In the genomic region with DNA sequence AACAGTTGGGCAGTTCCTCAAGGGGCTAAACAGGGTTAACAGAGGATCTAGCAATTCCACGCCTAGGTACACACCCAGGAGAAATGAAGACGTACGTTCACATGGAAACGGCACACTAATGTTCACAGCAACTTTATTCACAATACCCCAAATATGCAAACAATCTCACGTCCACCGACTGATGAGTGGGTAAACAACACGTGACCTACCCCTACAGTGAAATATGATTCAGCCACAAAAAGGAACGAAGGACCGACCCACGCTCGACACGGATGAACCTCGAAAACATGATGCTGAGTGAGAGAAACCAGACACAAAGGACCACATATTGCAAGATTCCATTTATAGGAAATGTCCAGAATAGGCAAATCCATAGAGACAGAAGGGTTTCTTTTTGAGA, we compare ENCODE assay signal across 11 cellular contexts.
DNase-seq lines count a peak whose midpoint lies in the region; ATAC-seq and TF ChIP-seq lines count a peak whose summit lies in the region.
"Had no signal": no experiment of that assay in that cellular context is flagged by ENCODE, and none has a peak within 500 bp of the region (broad histone marks: within the 10 kb centered on the region; RNA-seq: fewer than 3 reads in every experiment).

No MANE protein-coding gene starts in this region.

- peak overlapping the region; percentile 96 for H3K4me2 ChIP-seq in OCI-LY3 (ENCODE audit: low read length)

- no peak overlapping the region for H3K27ac ChIP-seq in CD8-positive, alpha-beta memory T cell (ENCODE audit: low read depth, low read length)
- H3K27ac ChIP-seq in OCI-LY3 (ENCODE audit: low read length): no peak overlapping the region
- peak overlapping the region; percentile 51 to 65 for H3K27ac ChIP-seq in prostate gland

- H3K9me3 Mint-ChIP-seq in CD8-positive, alpha-beta memory T cell: no peaks in the 10 kb centered on the region
- H3K9me3 Mint-ChIP-seq in endothelial cell (ENCODE audit: unreplicated experiment): no peaks in the 10 kb centered on the region

- CTCF ChIA-PET in CD8-positive, alpha-beta memory T cell (lab: Charles Lee): interaction anchor here (1.0 to 2.9 kb wide), 2 partner anchors 11 to 112 kb away, joined by 3 to 17 read pairs; no protein-coding TSS in a partner anchor

- peaks cover 65% of the 10 kb centered on the region for H3K79me2 ChIP-seq in OCI-LY3 (ENCODE audit: low read length)

- no peak for DNase-seq in CD8-positive, alpha-beta memory T cell
- DNase-seq in endothelial cell (ENCODE audit: low spot score): no peak
- DNase-seq in prostate gland (ENCODE audit: low spot score): no peak
- no peak for DNase-seq in GDM1 (lab: John Stamatoyannopoulos, UW)
- DNase-seq in mucosa of descending colon: no peak
- DNase-seq: activated CD8-positive, alpha-beta memory T cell treated with anti-CD3 and anti-CD28 coated beads, Interleukin-2, amount 50 U/mL, for 4 hours; erythroblast; SIG-M5 had no signal

- peak overlapping the region; percentile 67 to 98 (median 90) for H3K27ac Mint-ChIP-seq in CD8-positive, alpha-beta memory T cell
- H3K27ac Mint-ChIP-seq in endothelial cell (ENCODE audit: unreplicated experiment): peak overlapping the region; percentile 40

- H3K36me3 Mint-ChIP-seq in CD8-positive, alpha-beta memory T cell: peaks cover 0 to 11% (median 3%) of the 10 kb centered on the region in 3 donors
- peaks cover 19% of the 10 kb centered on the region for H3K36me3 Mint-ChIP-seq in endothelial cell (ENCODE audit: low read depth, unreplicated experiment)

- POLR2A ChIA-PET in CD8-positive, alpha-beta memory T cell (lab: Charles Lee): no interaction called here

- peak overlapping the region; percentile 47; the same call in 1 of the 2 replicates for H3K9ac ChIP-seq in OCI-LY3 (ENCODE audit: low read length)

- H3K4me1 ChIP-seq in CD8-positive, alpha-beta memory T cell (ENCODE audit: insufficient read depth, low read length): peaks cover 72% of the 10 kb centered on the region
- peaks cover 63% of the 10 kb centered on the region for H3K4me1 ChIP-seq in OCI-LY3 (ENCODE audit: low read length)
- H3K4me1 ChIP-seq in prostate gland (replicated peaks): peaks cover 16% of the 10 kb centered on the region
- peaks cover 39% of the 10 kb centered on the region for H3K4me1 ChIP-seq in mucosa of descending colon (ENCODE audit: low read depth)

- peaks cover 72 to 95% (median 82%) of the 10 kb centered on the region in 3 donors for H3K4me1 Mint-ChIP-seq in CD8-positive, alpha-beta memory T cell
- H3K4me1 Mint-ChIP-seq in endothelial cell (ENCODE audit: unreplicated experiment): peaks cover 9% of the 10 kb centered on the region

- TF ChIP-seq POLR2A in prostate gland (IDR thresholded peaks at IDR 0.05): no peak

- H2AFZ ChIP-seq in OCI-LY3 (ENCODE audit: low read depth, low read length): no peak overlapping the region

- no peaks in the 10 kb centered on the region for H3K27me3 Mint-ChIP-seq in CD8-positive, alpha-beta memory T cell
- peaks cover 10% of the 10 kb centered on the region for H3K27me3 Mint-ChIP-seq in endothelial cell (ENCODE audit: unreplicated experiment)

- intact Hi-C loops in prostate gland (cut with DNase I) (loop anchor here (5.0 kb wide), 2 partner anchors 43 to 108 kb away; no protein-coding TSS in a partner anchor), mucosa of descending colon (cut with DNase I, micrococcal nuclease) (no loop called here)

- no peak overlapping the region for H3K4me3 ChIP-seq in CD8-positive, alpha-beta memory T cell (ENCODE audit: low read length)
- H3K4me3 ChIP-seq in OCI-LY3 (ENCODE audit: low read length) (peak overlapping the region; percentile 66; the same call in 1 of the 2 replicates), prostate gland (no peak overlapping the region), mucosa of descending colon (no peak overlapping the region)

- 24% methylated on average over 13 of the region's 13 CpGs for WGBS in prostate gland

- peaks cover 45% of the 10 kb centered on the region for H4K20me1 ChIP-seq in OCI-LY3 (ENCODE audit: insufficient read depth, low read length)

- no peaks in the 10 kb centered on the region for H3K36me3 ChIP-seq in CD8-positive, alpha-beta memory T cell (ENCODE audit: insufficient read depth, low read length)
- H3K36me3 ChIP-seq in OCI-LY3 (replicated peaks; ENCODE audit: low read depth, low read length) (peaks cover 34% of the 10 kb centered on the region), prostate gland (no peaks in the 10 kb centered on the region), mucosa of descending colon (ENCODE audit: low read depth) (no peaks in the 10 kb centered on the region)

- TF ChIP-seq CTCF in OCI-LY3 (IDR thresholded peaks at IDR 0.05; ENCODE audit: low read depth, low read length) (no peak), endothelial cell (IDR thresholded peaks at IDR 0.05; ENCODE audit: unreplicated experiment) (no peak), prostate gland (IDR thresholded peaks at IDR 0.05) (no peak), mucosa of descending colon (IDR thresholded peaks at IDR 0.05) (no peak)

- H3K9me3 ChIP-seq in CD8-positive, alpha-beta memory T cell (ENCODE audit: low read length): no peaks in the 10 kb centered on the region
- H3K9me3 ChIP-seq in OCI-LY3 (ENCODE audit: insufficient read depth, low read length): no peaks in the 10 kb centered on the region
- H3K9me3 ChIP-seq in prostate gland: no peaks in the 10 kb centered on the region
- no peaks in the 10 kb centered on the region for H3K9me3 ChIP-seq in mucosa of descending colon

- H3K4me3 Mint-ChIP-seq in CD8-positive, alpha-beta memory T cell: peak overlapping the region; percentile 44 to 76 (median 53)
- peak overlapping the region; percentile 5 for H3K4me3 Mint-ChIP-seq in endothelial cell (ENCODE audit: unreplicated experiment)

- ATAC-seq in HG03139 (IDR thresholded peaks at IDR 0.05; ENCODE audit: unreplicated experiment) (no peak), HG03432 (IDR thresholded peaks at IDR 0.05; ENCODE audit: unreplicated experiment) (no peak), mucosa of descending colon (no peak)

- no peaks in the 10 kb centered on the region for H3K27me3 ChIP-seq in CD8-positive, alpha-beta memory T cell (ENCODE audit: insufficient read depth, low read length, poor library complexity, severe bottlenecking)
- H3K27me3 ChIP-seq in OCI-LY3 (ENCODE audit: low read depth, low read length): no peaks in the 10 kb centered on the region
- no peaks in the 10 kb centered on the region for H3K27me3 ChIP-seq in prostate gland (replicated peaks; ENCODE audit: insufficient read depth)

Comparison
In these comparisons a context has a peak if more than half of its experiments do, and no peak if none do; other contexts are left out.
1. H3K27ac ChIP-seq: peak in prostate gland (2 of 2); none in CD8-positive, alpha-beta memory T cell (single experiment) and OCI-LY3 (single experiment).